1 cellular context compared by ENCODE assay signal in genomic region chr7:27179503-27180430, GRCh38.
A peak's percentile ranks its signal among the peaks of the same experiment; 100 is the strongest.
TF ChIP-seq lines count a peak whose summit lies in the region.

No MANE protein-coding gene starts in this region.

TF ChIP-seq in HEK293, 187 proteins besides CTCF, POLR2A, EP300 and RAD21 (continued from another document):
- TF ChIP-seq ZNF571 (tag by site-specific recombination; IDR thresholded peaks at IDR 0.05) (no peak), ZNF335 (tag by site-specific recombination; conservative IDR thresholded peaks at IDR 0.05) (0 out of 2 replicates have a peak, but pooled peaks have one; percentile 13), PATZ1 (tag by site-specific recombination; IDR thresholded peaks at IDR 0.05) (peak; percentile 45), ZFP69B (tag by site-specific recombination; IDR thresholded peaks at IDR 0.05) (0 out of 2 replicates have a peak, but pooled peaks have one; percentile 10), ZFP37 (tag by site-specific recombination; IDR thresholded peaks at IDR 0.05) (peak; percentile 48; the same call in 1 of the 2 replicates), ZNF311 (tag by site-specific recombination; IDR thresholded peaks at IDR 0.05; ENCODE audit: borderline replicate concordance) (no peak), ZBTB26 (tag by site-specific recombination; optimal IDR thresholded peaks at IDR 0.05) (peak; percentile 64), PRDM1 (tag by site-specific recombination; IDR thresholded peaks at IDR 0.05) (peak; percentile 31; the same call in 1 of the 2 replicates), ZNF350 (tag by site-specific recombination; IDR thresholded peaks at IDR 0.05) (no peak), KLF10 (tag by site-specific recombination; IDR thresholded peaks at IDR 0.05) (peak; percentile 48; the same call in 1 of the 2 replicates), ZNF366 (tag by site-specific recombination; conservative IDR thresholded peaks at IDR 0.05) (peak; percentile 83), SP7 (tag by site-specific recombination; IDR thresholded peaks at IDR 0.05) (peak; percentile 37; the same call in 1 of the 2 replicates), ZNF704 (tag by site-specific recombination; IDR thresholded peaks at IDR 0.05) (no peak), ZXDB (tag by site-specific recombination; IDR thresholded peaks at IDR 0.05) (peak; percentile 46; the same call in 1 of the 2 replicates), ZNF792 (tag by site-specific recombination; IDR thresholded peaks at IDR 0.05) (no peak), ZNF561 (tag by site-specific recombination; IDR thresholded peaks at IDR 0.05; ENCODE audit: borderline replicate concordance) (0 out of 2 replicates have a peak, but pooled peaks have one; percentile 18), BCL11B (tag by site-specific recombination; IDR thresholded peaks at IDR 0.05; ENCODE audit: low read depth) (0 out of 2 replicates have a peak, but pooled peaks have one; percentile 37), ZNF501 (tag by site-specific recombination; IDR thresholded peaks at IDR 0.05) (0 out of 2 replicates have a peak, but pooled peaks have one; percentile 55), ZSCAN30 (tag by site-specific recombination; IDR thresholded peaks at IDR 0.05) (no peak; the same call in 1 of the 2 replicates), HOXA7 (CRISPR knock-in tag; IDR thresholded peaks at IDR 0.05; ENCODE audit: borderline replicate concordance) (no peak), ZBTB44 (tag by site-specific recombination; IDR thresholded peaks at IDR 0.05) (peak; percentile 44; the same call in 1 of the 2 replicates), MYNN (tag by site-specific recombination; IDR thresholded peaks at IDR 0.05; ENCODE audit: borderline replicate concordance) (peak; percentile 63), SP2 (tag by site-specific recombination; IDR thresholded peaks at IDR 0.05) (peak; percentile 48), ZBTB11 (tag by site-specific recombination; conservative IDR thresholded peaks at IDR 0.05; ENCODE audit: low read depth) (peak; percentile 34; the same call in 1 of the 2 replicates), ZNF223 (tag by site-specific recombination; IDR thresholded peaks at IDR 0.05) (no peak)
TF ChIP-seq in HEK293: peak in this region for 36.
